ENCODE assay signal across 8 cellular contexts in genomic region chr4:74531952-74532794, GRCh38.
DNase-seq lines count a peak whose midpoint lies in the region; ATAC-seq and TF ChIP-seq lines count a peak whose summit lies in the region.

No MANE protein-coding gene starts in this region.

- no peaks in the 10 kb centered on the region for H3K79me2 ChIP-seq in PC-9 (ENCODE audit: low read depth)

- DNase-seq in EH (ENCODE audit: low read depth) (peak; percentile 81), PC-9 (peak in 1 of 2 experiments; percentile 25), dedifferentiated amniotic fluid mesenchymal stem cell (ENCODE audit: extremely low spot score) (peak; percentile 98), lung microvascular endothelial cell (ENCODE audit: low read depth in 2 of 2) (peak; percentile 92), C1 segment of cervical spinal cord (lab: John Stamatoyannopoulos, UW) (no peak), NCI-H1694 treated with DMSO at 0.1 percent for 48 hours (lab: John Stamatoyannopoulos, UW) (no peak)

- peak; percentile 50; the same call in 1 of the 2 replicates for TF ChIP-seq CTCF in PC-9 (conservative IDR thresholded peaks at IDR 0.05)

- intact Hi-C loops in PC-9 (cut with micrococcal nuclease; ENCODE audit: unreplicated experiment): loop anchor here (1.0 to 10.0 kb wide), 6 partner anchors 85 to 347 kb away; partner anchors contain the start of gene AREG

- no peaks in the 10 kb centered on the region for H3K36me3 ChIP-seq in PC-9 (ENCODE audit: low read depth)

- CTCF ChIA-PET in PC-9 (lab: Charles Lee): interaction anchor here (0.6 to 1.2 kb wide), 4 partner anchors 86 to 155 kb away, joined by 3 to 5 read pairs (median 4); partner anchors contain the start of gene AREG

- no peaks in the 10 kb centered on the region for H3K27me3 ChIP-seq in PC-9 (ENCODE audit: insufficient read depth, low read depth)

- no peak overlapping the region for H3K4me3 ChIP-seq in PC-9

- no peaks in the 10 kb centered on the region for H3K9me3 ChIP-seq in PC-9 (ENCODE audit: insufficient read depth, low read depth)

- H3K27ac ChIP-seq in PC-9: 0 out of 2 replicates have a peak overlapping the region, but pooled peaks have one; percentile 38

- POLR2A ChIA-PET in PC-9 (lab: Charles Lee; ENCODE audit: unreplicated experiment): interaction anchor here (0.6 kb wide), 1 partner anchor 734 kb away, joined by 3 read pairs; no protein-coding TSS in a partner anchor

- no peaks in the 10 kb centered on the region for H3K4me1 ChIP-seq in PC-9 (replicated peaks; ENCODE audit: insufficient read depth)

- no peaks in the 10 kb centered on the region for H4K20me1 ChIP-seq in PC-9 (ENCODE audit: insufficient read depth)

- H3K9me2 ChIP-seq in PC-9 (ENCODE audit: insufficient read depth): no peaks in the 10 kb centered on the region

- no peak overlapping the region for H2AFZ ChIP-seq in PC-9

- ATAC-seq in GM19452 (IDR thresholded peaks at IDR 0.05; ENCODE audit: unreplicated experiment) (peak; percentile 79), HG03469 (IDR thresholded peaks at IDR 0.05; ENCODE audit: unreplicated experiment) (peak; percentile 79)

- no peak overlapping the region for H3K4me2 ChIP-seq in PC-9

- BruUV-seq in PC-9 (replicated peaks; lab: Mats Ljungman, UMichigan): no TSS peak

- no peaks in the 10 kb centered on the region for H3F3A ChIP-seq in PC-9 (ENCODE audit: insufficient read depth, low read depth)

Comparison
In these comparisons a context has a peak if more than half of its experiments do, and no peak if none do; other contexts are left out.
1. DNase-seq: peak in EH (single experiment), dedifferentiated amniotic fluid mesenchymal stem cell (single experiment) and lung microvascular endothelial cell (2 of 2); none in C1 segment of cervical spinal cord (0 of 14) and NCI-H1694 treated with DMSO at 0.1 percent for 48 hours (single experiment).